ENCODE assay signal across 18 cellular contexts in the genomic region with DNA sequence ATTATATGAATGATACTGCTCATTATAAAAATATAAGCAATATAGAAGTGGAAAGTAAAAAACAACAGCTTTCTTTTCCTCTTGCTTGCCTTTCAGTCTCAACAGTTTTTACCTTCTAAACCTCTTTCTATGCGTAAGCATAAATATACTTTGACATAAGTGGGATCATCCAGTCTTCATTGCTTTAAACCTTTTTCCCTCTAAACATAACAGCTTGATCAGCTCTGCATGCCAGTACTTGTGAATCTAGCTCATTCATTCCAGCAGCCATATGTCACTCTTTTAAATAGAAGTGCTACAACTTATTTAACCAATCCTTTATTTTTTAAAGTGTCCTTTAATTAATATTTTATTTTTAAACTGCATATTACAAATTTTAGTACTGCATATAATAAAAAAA.
DNase-seq lines count a peak whose midpoint lies in the region; ATAC-seq and TF ChIP-seq lines count a peak whose summit lies in the region.
"Had no signal": no experiment of that assay in that cellular context is flagged by ENCODE, and none has a peak within 500 bp of the region (broad histone marks: within the 10 kb centered on the region; RNA-seq: fewer than 3 reads in every experiment).

No MANE protein-coding gene starts in this region.

- ATAC-seq in foreskin keratinocyte (peak; percentile 88), gastrocnemius medialis (no peak), GM19397 (IDR thresholded peaks at IDR 0.05; ENCODE audit: unreplicated experiment) (no peak)
- ATAC-seq: naive thymus-derived CD4-positive, alpha-beta T cell; PC-3 had no signal

- H3K36me3 ChIP-seq in KMS-11 (ENCODE audit: insufficient read depth) (no peaks in the 10 kb centered on the region), gastrocnemius medialis (no peaks in the 10 kb centered on the region), testis (ENCODE audit: low read depth, missing control alignments) (no peaks in the 10 kb centered on the region)
- H3K36me3 ChIP-seq: uterus had no signal

- H3K9me3 ChIP-seq in gastrocnemius medialis (no peaks in the 10 kb centered on the region), testis (no peaks in the 10 kb centered on the region)
- H3K9me3 ChIP-seq: uterus had no signal

- TF ChIP-seq CTCF in KMS-11 (conservative IDR thresholded peaks at IDR 0.05; ENCODE audit: low read depth, low read length) (no peak), foreskin keratinocyte (conservative IDR thresholded peaks at IDR 0.05) (no peak), gastrocnemius medialis (IDR thresholded peaks at IDR 0.05 in 4 of 5, conservative IDR thresholded peaks at IDR 0.05 in 1 of 5) (no peak), testis (IDR thresholded peaks at IDR 0.05) (no peak)

- TF ChIP-seq POLR2A in gastrocnemius medialis (IDR thresholded peaks at IDR 0.05) (no peak), testis (IDR thresholded peaks at IDR 0.05) (no peak)

- in situ Hi-C loops in gastrocnemius medialis (cut with MboI; ENCODE audit: low sequenced_read_pairs in 4 of 4), result no loop called here

- no peak overlapping the region for H3K4me3 ChIP-seq in KMS-11 (IDR thresholded peaks at IDR 0.05; ENCODE audit: insufficient read depth, low read depth, low read length)
- H3K4me3 ChIP-seq in gastrocnemius medialis, result no peak overlapping the region
- no peak overlapping the region for H3K4me3 ChIP-seq in testis
- H3K4me3 ChIP-seq: uterus had no signal

- peak overlapping the region; percentile 35; the same call in 1 of the 2 replicates for H3K27ac ChIP-seq in KMS-11
- peak overlapping the region; percentile 78 for H3K27ac ChIP-seq in foreskin keratinocyte
- H3K27ac ChIP-seq in gastrocnemius medialis, result peak overlapping the region in 1 of 4 donors; percentile 24
- H3K27ac ChIP-seq in testis, result no peak overlapping the region

- H3K79me2 ChIP-seq in KMS-11 (ENCODE audit: insufficient read depth, low read depth), result no peaks in the 10 kb centered on the region

- H3K4me1 ChIP-seq in KMS-11 (ENCODE audit: low read depth, poor library complexity, severe bottlenecking) (peaks cover 26% of the 10 kb centered on the region), foreskin keratinocyte (peaks cover 29% of the 10 kb centered on the region), gastrocnemius medialis (peaks cover 39 to 55% of the 10 kb centered on the region in 2 donors), testis (peaks cover 12% of the 10 kb centered on the region)

- DNase-seq in Ammon's horn (ENCODE audit: low spot score) (peak; percentile 37), astrocyte of the hippocampus (ENCODE audit: low read depth, low spot score) (peak; percentile 26), foreskin keratinocyte (peak; percentile 59 to 76), gastrocnemius medialis (no peak), testis (no peak)
- no peak for DNase-seq in stimulated activated naive CD4-positive, alpha-beta T cell (lab: John Stamatoyannopoulos, UW)
- DNase-seq: activated CD4-positive, alpha-beta T cell treated with anti-CD3 and anti-CD28 coated beads, Interleukin-2, amount 10 ng/mL, durations not matched to agents 7 days and 5 days; activated naive CD4-positive, alpha-beta T cell treated with anti-CD3 and anti-CD28 coated beads, Interleukin-2, amount 10 ng/mL, durations not matched to agents 7 days and 5 days; effector CD8-positive, alpha-beta T cell; GOT3; naive thymus-derived CD4-positive, alpha-beta T cell; NCI-H2029; NCI-H526 treated with DMSO at 0.1 percent for 48 hours; PC-3; stimulated activated naive CD8-positive, alpha-beta T cell treated with anti-CD3 and anti-CD28 coated beads, Interleukin-15, Interleukin-2, amounts not matched to agents 100 U/mL and 50 U/mL, for 24 hours; uterus had no signal

- no peak overlapping the region for H2AFZ ChIP-seq in KMS-11 (ENCODE audit: low read depth)

- H4K20me1 ChIP-seq in KMS-11 (ENCODE audit: insufficient read depth), result no peaks in the 10 kb centered on the region

- no peak overlapping the region for H3K9ac ChIP-seq in KMS-11

- intact Hi-C loops in gastrocnemius medialis (cut with DNase I; ENCODE audit: low total_unique reads) (no loop called here), testis (cut with DNase I; ENCODE audit: low total_unique reads) (no loop called here)

- peak overlapping the region; percentile 56 for H3K4me2 ChIP-seq in KMS-11

- WGBS in testis, 2 donors, result 92 to 100% methylated on average over 1 of the region's 1 CpG

- H3K27me3 ChIP-seq in KMS-11 (ENCODE audit: insufficient read depth, low read depth), result no peaks in the 10 kb centered on the region
- H3K27me3 ChIP-seq in foreskin keratinocyte, result no peaks in the 10 kb centered on the region
- no peaks in the 10 kb centered on the region for H3K27me3 ChIP-seq in gastrocnemius medialis
- no peaks in the 10 kb centered on the region for H3K27me3 ChIP-seq in testis
- H3K27me3 ChIP-seq: uterus had no signal

Comparison
In these comparisons a context has a peak if more than half of its experiments do, and no peak if none do; other contexts are left out.
1. DNase-seq: peak in Ammon's horn (single experiment), astrocyte of the hippocampus (single experiment) and foreskin keratinocyte (2 of 2); none in gastrocnemius medialis (0 of 2), testis (single experiment) and stimulated activated naive CD4-positive, alpha-beta T cell (0 of 6).
2. H3K27ac ChIP-seq: peak in KMS-11 (single experiment) and foreskin keratinocyte (single experiment); none in testis (0 of 2).